In the genomic region with DNA sequence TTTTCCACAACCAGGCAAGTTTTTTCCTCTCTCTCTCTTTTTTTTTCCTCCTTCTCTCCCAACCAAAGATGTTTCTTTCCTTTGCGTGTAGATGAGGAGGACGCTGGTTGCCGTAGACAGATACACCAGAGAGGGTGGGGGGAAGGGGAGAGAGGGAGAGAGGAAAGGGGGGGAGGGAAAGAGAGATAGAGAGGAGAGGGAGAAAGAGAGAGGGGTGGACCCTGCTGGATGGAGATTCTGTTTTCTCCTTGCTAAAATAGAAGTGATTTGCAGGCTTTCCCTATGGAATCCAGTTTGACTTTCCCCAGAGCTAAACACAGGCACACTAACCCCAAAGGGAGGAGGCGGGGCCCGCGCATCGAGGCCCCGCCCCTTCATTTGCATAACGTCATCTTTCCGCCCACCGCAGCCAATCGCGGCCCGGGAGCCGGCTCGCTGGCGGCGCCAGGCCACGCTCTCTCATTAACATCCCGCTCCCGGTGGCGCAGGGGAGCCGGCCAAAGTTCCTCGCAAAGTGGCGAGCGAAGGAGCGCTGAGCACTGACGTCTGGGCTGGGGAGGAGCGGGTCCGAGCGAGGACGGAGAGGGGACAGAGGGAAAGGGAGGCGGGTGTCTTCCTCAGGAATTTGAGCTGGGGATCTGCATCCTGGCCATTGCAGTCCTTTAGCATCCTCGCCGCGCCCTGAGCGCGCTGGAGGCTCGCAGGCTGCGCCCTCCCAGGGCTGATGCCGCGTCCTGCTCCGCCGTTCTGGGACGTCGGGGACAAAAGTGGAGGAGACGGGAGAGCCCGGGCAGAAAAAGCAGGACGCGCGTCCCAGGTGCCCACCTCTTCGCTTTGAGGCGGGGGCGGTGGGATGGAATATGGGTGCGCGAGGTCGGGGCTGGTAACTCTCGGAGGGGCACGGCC, we compare ENCODE assay signal across 8 cellular contexts. TPM values are rescaled to one million over a fixed set of nuclear protein-coding genes. Genes with fewer than 3 reads are reported as not detected.
DNase-seq lines count a peak whose midpoint lies in the region; ATAC-seq and TF ChIP-seq lines count a peak whose summit lies in the region.

No MANE protein-coding gene starts in this region.

- peak overlapping the region; percentile 93 for H3K4me3 Mint-ChIP-seq in CD4-positive, alpha-beta T cell
- peak overlapping the region; percentile 89 for H3K4me3 Mint-ChIP-seq in nephron progenitor cell

- peaks cover 43% of the 10 kb centered on the region for H3K4me1 Mint-ChIP-seq in CD4-positive, alpha-beta T cell (ENCODE audit: low read depth)
- H3K4me1 Mint-ChIP-seq in nephron progenitor cell: peaks cover 96% of the 10 kb centered on the region

- no peaks in the 10 kb centered on the region for H3K9me3 Mint-ChIP-seq in CD4-positive, alpha-beta T cell
- H3K9me3 Mint-ChIP-seq in nephron progenitor cell: no peaks in the 10 kb centered on the region

- no peaks in the 10 kb centered on the region for H3K36me3 ChIP-seq in NT2/D1 (ENCODE audit: insufficient read depth, insufficient read length, low read length)

- DNase-seq in CD4-positive, alpha-beta T cell: peak; percentile 58 to 82 (median 68)
- DNase-seq in NT2/D1 (ENCODE audit: low read depth, low spot score) (peak; percentile 81), fibroblast of pulmonary artery (ENCODE audit: low read depth) (peak; percentile 94), nephron progenitor cell (peak; percentile 95)
- DNase-seq in activated T-helper 1 cell treated with anti-CD3 and anti-CD28 coated beads, Interleukin-2, amount 50 U/mL, for 16 hours (ENCODE audit: low read depth in 1 of 2, low spot score in 1 of 2): peak; percentile 52 to 74
- peak; percentile 73 for DNase-seq in stimulated activated naive CD4-positive, alpha-beta T cell treated with Interleukin-2 at 50 U/mL for 16 hours (lab: John Stamatoyannopoulos, UW)

- peak; percentile 86 for ATAC-seq in CD4-positive, alpha-beta T cell (ENCODE audit: poor library complexity)
- ATAC-seq in GM19455 (IDR thresholded peaks at IDR 0.05; ENCODE audit: unreplicated experiment) (peak; percentile 64), HG03571 (IDR thresholded peaks at IDR 0.05; ENCODE audit: unreplicated experiment) (peak; percentile 40)

- TF ChIP-seq CTCF in CD4-positive, alpha-beta T cell (IDR thresholded peaks at IDR 0.05): no peak
- TF ChIP-seq CTCF in fibroblast of pulmonary artery (IDR thresholded peaks at IDR 0.05; ENCODE audit: low read length, missing control alignments) (no peak), nephron progenitor cell (IDR thresholded peaks at IDR 0.05) (no peak)

- peaks cover 82% of the 10 kb centered on the region for H3K27me3 Mint-ChIP-seq in CD4-positive, alpha-beta T cell
- peaks cover 97% of the 10 kb centered on the region for H3K27me3 Mint-ChIP-seq in nephron progenitor cell (ENCODE audit: low read depth, poor library complexity)

- POLR2A ChIA-PET in CD4-positive, alpha-beta T cell (lab: Charles Lee): interaction anchor here (0.6 to 0.7 kb wide), 2 partner anchors 97 to 108 kb away, joined by 3 to 5 read pairs; no protein-coding TSS in a partner anchor

- no peaks in the 10 kb centered on the region for H3K9me3 ChIP-seq in CD4-positive, alpha-beta T cell (ENCODE audit: control insufficient read depth, low read length)
- H3K9me3 ChIP-seq in NT2/D1 (ENCODE audit: insufficient read depth, low read length): no peaks in the 10 kb centered on the region

- peak overlapping the region; percentile 59 for H3K4me3 ChIP-seq in NT2/D1 (ENCODE audit: insufficient read length, low read depth)
- peak overlapping the region; percentile 72 for H3K4me3 ChIP-seq in fibroblast of pulmonary artery (replicated peaks; ENCODE audit: low read depth, low read length)

- no peak overlapping the region for H3K27ac ChIP-seq in CD4-positive, alpha-beta T cell (ENCODE audit: low read depth, low read length)

- intact Hi-C loops in CD4-positive, alpha-beta T cell (cut with DNase I, micrococcal nuclease): loop anchor here in 1 of 2 experiments (10.0 kb wide), 2 partner anchors 1245 to 1335 kb away; partner anchors contain the start of gene CLINT1

- H3K27ac Mint-ChIP-seq in CD4-positive, alpha-beta T cell: peak overlapping the region; percentile 79
- H3K27ac Mint-ChIP-seq in nephron progenitor cell: peak overlapping the region; percentile 90

- H3K36me3 Mint-ChIP-seq in CD4-positive, alpha-beta T cell (ENCODE audit: low read depth): peaks cover 11% of the 10 kb centered on the region
- H3K36me3 Mint-ChIP-seq in nephron progenitor cell (ENCODE audit: low read depth): no peaks in the 10 kb centered on the region

- CTCF ChIA-PET in CD4-positive, alpha-beta T cell (lab: Charles Lee): interaction anchor here (1.1 kb wide), 2 partner anchors 404 to 405 kb away, joined by 3 to 4 read pairs; no protein-coding TSS in a partner anchor

- H3K27me3 ChIP-seq in CD4-positive, alpha-beta T cell (ENCODE audit: control insufficient read depth, insufficient read depth, low read length): peaks cover 46% of the 10 kb centered on the region
- H3K27me3 ChIP-seq in NT2/D1 (ENCODE audit: insufficient read depth, insufficient read length): peaks cover 78% of the 10 kb centered on the region

- H3K4me1 ChIP-seq in NT2/D1 (ENCODE audit: insufficient read depth, insufficient read length): no peaks in the 10 kb centered on the region

- peak overlapping the region; percentile 70 for H3K9ac ChIP-seq in NT2/D1 (ENCODE audit: insufficient read length, low read depth)

RNA-seq across cellular contexts. Expression of gene EBF1, which starts 0.6 kb away (rescaled TPM):
- total RNA-seq in CD4-positive, alpha-beta T cell: under 1 TPM; 0.20 to 0.52 TPM
